In genomic region chr19:12092065-12092867, GRCh38 we compare ENCODE assay signal across 8 cellular contexts. TPM values are rescaled to one million over a fixed set of nuclear protein-coding genes. Genes with fewer than 3 reads are reported as not detected.
DNase-seq lines count a peak whose midpoint lies in the region; ATAC-seq, FAIRE-seq and TF ChIP-seq lines count a peak whose summit lies in the region.

No MANE protein-coding gene starts in this region.

- H3K9ac ChIP-seq in K562 (ENCODE audit: insufficient read depth in 1 of 2, low read depth in 2 of 2, low read length in 2 of 2) = peak overlapping the region; percentile 88 to 96

- H3K4me3 Mint-ChIP-seq in T-helper 2 cell treated with Interferon-gamma antibody and Interleukin-4, amounts not matched to agents 5 μg/mL and 100 μg/mL, for 36 hours = peak overlapping the region; percentile 87

- intact Hi-C loops in K562 (cut with micrococcal nuclease) = no loop called here

- H3K4me1 ChIP-seq in K562 (replicated peaks in 1 of 2; ENCODE audit: control insufficient read depth in 2 of 2, insufficient read depth in 2 of 2, low read length in 2 of 2) = peaks cover 0 to 10% of the 10 kb centered on the region in 2 experiments; a peak in 2 of 5 replicates
- peaks cover 1% of the 10 kb centered on the region; the same call in 1 of the 2 replicates for H3K4me1 ChIP-seq in iPS DF 6.9 (ENCODE audit: control insufficient read depth, insufficient read depth, low read length)

- no peak for TF ChIP-seq EP300 in K562 (IDR thresholded peaks at IDR 0.05; ENCODE audit: low read length)

- peak; percentile 86 for TF ChIP-seq POLR2A in K562 (conservative IDR thresholded peaks at IDR 0.05)

- H3K27ac Mint-ChIP-seq in T-helper 2 cell treated with Interferon-gamma antibody and Interleukin-4, amounts not matched to agents 5 μg/mL and 100 μg/mL, for 36 hours = peak overlapping the region; percentile 83

- in situ Hi-C loops in K562 (cut with MboI) = no loop called here

- H3K27me3 ChIP-seq in K562 (ENCODE audit: control insufficient read depth in 2 of 2, insufficient read depth in 2 of 2, low read length in 2 of 2) (no peaks in the 10 kb centered on the region), iPS DF 6.9 (ENCODE audit: control insufficient read depth, insufficient read depth, low read length) (no peaks in the 10 kb centered on the region), WERI-Rb-1 (ENCODE audit: insufficient read depth, low read depth, severe bottlenecking) (no peaks in the 10 kb centered on the region)

- no peak for TF ChIP-seq CTCF in K562 (IDR thresholded peaks at IDR 0.05 in 2 of 3, conservative IDR thresholded peaks at IDR 0.05 in 1 of 3; ENCODE audit: insufficient read depth in 2 of 3, low read depth in 1 of 3, low read length in 3 of 3)
- no peak for TF ChIP-seq CTCF in WERI-Rb-1 (IDR thresholded peaks at IDR 0.05; ENCODE audit: low read depth, low read length)

- H3K9me3 Mint-ChIP-seq in T-helper 2 cell treated with Interferon-gamma antibody and Interleukin-4, amounts not matched to agents 5 μg/mL and 100 μg/mL, for 36 hours = peaks cover 30% of the 10 kb centered on the region

- TSS peak; percentile 73 for BruUV-seq in K562 (replicated peaks; lab: Mats Ljungman, UMichigan)

- peaks cover 15% of the 10 kb centered on the region for H3K79me2 ChIP-seq in K562 (ENCODE audit: control insufficient read depth, insufficient read depth, low read length)

- H3K36me3 Mint-ChIP-seq in T-helper 2 cell treated with Interferon-gamma antibody and Interleukin-4, amounts not matched to agents 5 μg/mL and 100 μg/mL, for 36 hours (ENCODE audit: low read depth) = peaks cover 22% of the 10 kb centered on the region

- H3K4me1 Mint-ChIP-seq in T-helper 2 cell treated with Interferon-gamma antibody and Interleukin-4, amounts not matched to agents 5 μg/mL and 100 μg/mL, for 36 hours (ENCODE audit: low read depth) = peaks cover 7% of the 10 kb centered on the region

- no peaks in the 10 kb centered on the region; the same call in none of the 2 replicates for H3K9me3 ChIP-seq in K562 (replicated peaks; ENCODE audit: control insufficient read depth, insufficient read depth, low read depth, low read length)
- H3K9me3 ChIP-seq in iPS DF 6.9 (ENCODE audit: control insufficient read depth, insufficient read depth, low read length) = no peaks in the 10 kb centered on the region
- H3K9me3 ChIP-seq in WERI-Rb-1 (ENCODE audit: severe bottlenecking) = no peaks in the 10 kb centered on the region

- H3K27ac ChIP-seq in K562 (ENCODE audit: extremely low read depth, low read depth, low read length) (peak overlapping the region; percentile 92), iPS DF 6.9 (ENCODE audit: low read length) (no peak overlapping the region), WERI-Rb-1 (no peak overlapping the region)

- no peak for TF ChIP-seq RAD21 in K562 (CRISPR knock-in tag; conservative IDR thresholded peaks at IDR 0.05 in 1 of 2, IDR thresholded peaks at IDR 0.05 in 1 of 2)

- H4K20me1 ChIP-seq in K562 (replicated peaks; ENCODE audit: control insufficient read depth, insufficient read depth, low read length) = no peaks in the 10 kb centered on the region

- no peaks in the 10 kb centered on the region for H3K27me3 Mint-ChIP-seq in T-helper 2 cell treated with Interferon-gamma antibody and Interleukin-4, amounts not matched to agents 5 μg/mL and 100 μg/mL, for 36 hours (ENCODE audit: low read depth)

- CTCF ChIA-PET in K562 (lab: Yijun Ruan, JAX; ENCODE audit: low intra/inter-chr PET ratio) = no interaction called here

- ATAC-seq in HG02798 (IDR thresholded peaks at IDR 0.05; ENCODE audit: poor library complexity, unreplicated experiment) (peak; percentile 60), K562 (peak; percentile 98)

- peak; percentile 80 for DNase-seq in DMS114 treated with DMSO at 0.1 percent for 48 hours (lab: John Stamatoyannopoulos, UW; ENCODE audit: unreplicated experiment)
- peak; percentile 70 for DNase-seq in T-helper 2 cell treated with Interferon-gamma antibody and Interleukin-4, amounts not matched to agents 5 μg/mL and 100 μg/mL, for 36 hours (ENCODE audit: low spot score)
- DNase-seq in K562 (ENCODE audit: extremely low read depth in 1 of 4, low spot score in 3 of 4) = peak; percentile 89 to 94 (median 90)
- peak; percentile 71 for DNase-seq in iPS DF 6.9 (ENCODE audit: low read depth, low spot score)
- peak; percentile 93 for DNase-seq in retina
- DNase-seq in WERI-Rb-1 = no peak
- no peak for DNase-seq in NCI-H1694 treated with DMSO at 0.1 percent for 48 hours (lab: John Stamatoyannopoulos, UW)

- H3K4me3 ChIP-seq in K562 (peak overlapping the region; percentile 78), iPS DF 6.9 (ENCODE audit: low read length) (peak overlapping the region; percentile 85), WERI-Rb-1 (ENCODE audit: low read depth, low read length) (no peak overlapping the region)

- H3K36me3 ChIP-seq in K562 (ENCODE audit: control insufficient read depth, insufficient read depth, low read length) (peaks cover 11% of the 10 kb centered on the region; the same call in 2 of the 3 replicates), iPS DF 6.9 (ENCODE audit: control insufficient read depth, insufficient read depth, low read length) (peaks cover 2% of the 10 kb centered on the region; the same call in 1 of the 2 replicates), WERI-Rb-1 (no peaks in the 10 kb centered on the region)

- FAIRE-seq in K562 (lab: Jason Lieb, UNC) = peak; percentile 87

- H3K9me1 ChIP-seq in K562 (ENCODE audit: control insufficient read depth, insufficient read depth, low read length) = no peaks in the 10 kb centered on the region

- peak overlapping the region; percentile 88 for H2AFZ ChIP-seq in K562 (ENCODE audit: low read depth, low read length)

- peak overlapping the region; percentile 83 for H3K4me2 ChIP-seq in K562 (ENCODE audit: insufficient read depth, low read length)

- POLR2A ChIA-PET in K562 (lab: Yijun Ruan, JAX) = interaction anchor here (0.6 to 1.1 kb wide), 3 partner anchors 11 to 127 kb away, joined by 3 read pairs; partner anchors contain the start of gene ZNF763

- 9% methylated on average over 51 of the region's 53 CpGs for WGBS in K562 (ENCODE audit: insufficient coverage, low coverage, missing lambda C conversion rate)
- no CpG with 5 or more reads among the region's 53 CpGs for WGBS in iPS DF 6.9 (ENCODE audit: insufficient coverage, insufficient read length)

RNA-seq across cellular contexts. Expression of gene ZNF844, which starts 27.7 kb away (rescaled TPM):
- 6.4 and 24.9 TPM in 2 replicates for total RNA-seq in K562 (2011; cell fraction: chromatin; rRNA removed; ENCODE audit: low replicate concordance)
- total RNA-seq in K562 (2011; cell fraction: nucleolus; rRNA removed) = 5.0 and 5.5 TPM in 2 replicates
- 7.2 and 7.9 TPM in 2 replicates for total RNA-seq in K562 (2011; cell fraction: nucleoplasm; rRNA removed)
- 2.0 TPM in 2 replicates for total RNA-seq in K562 (2014; rRNA removed)
- total RNA-seq in K562 (2014; rRNA removed; fragmentation: Illumina TruSeq; extraction: Trizol) = 4.5 and 4.7 TPM in 2 replicates
- 2.2 TPM in 2 replicates for total RNA-seq in K562 (2015; rRNA removed; fragmentation: Illumina TruSeq; extraction: Trizol)
- 2.9 and 3.4 TPM in 2 replicates for total RNA-seq in K562 (2021)
- 0.55 and 4.5 TPM in 2 replicates for polyA plus RNA-seq in K562 (2011; rRNA removed)
- polyA plus RNA-seq in K562 (2011; cell fraction: cytosol; rRNA removed) = 0.12 and 1.1 TPM in 2 replicates
- 0.38 and 1.6 TPM in 2 replicates for polyA plus RNA-seq in K562 (2011; cell fraction: nucleus; rRNA removed)
- 1.2 and 2.4 TPM in 2 replicates for polyA plus RNA-seq in K562 (2012)
- 2.3 and 2.7 TPM in 2 replicates for polyA plus RNA-seq in K562 (2014; fragmentation: Illumina TruSeq; extraction: Trizol)
- polyA plus RNA-seq in K562 (2014; fragmentation: Nextera tagmentation; extraction: Ambion mirVana) = 1 to 10 TPM in 1 of 2 experiments, under 1 TPM in 1; 0.80 to 1.1 TPM
- polyA plus RNA-seq in K562 (2014; rRNA removed) = 0.98 and 1.5 TPM in 2 replicates
- 1.0 and 7.4 TPM in 2 replicates for polyA minus RNA-seq in K562 (2011; rRNA and poly(A)+ RNA removed)
- 0.18 and 3.8 TPM in 2 replicates for polyA minus RNA-seq in K562 (2011; cell fraction: cytosol; rRNA and poly(A)+ RNA removed)
- polyA minus RNA-seq in K562 (2011; cell fraction: nucleus; rRNA and poly(A)+ RNA removed) = 0.78 and 3.2 TPM in 2 replicates

RNA-seq across cellular contexts. Expression of gene ZNF878, which starts 39.5 kb away (rescaled TPM):
- total RNA-seq in K562 (2011; cell fraction: chromatin; rRNA removed; ENCODE audit: low replicate concordance) = 2.4 and 6.9 TPM in 2 replicates
- 2.6 and 2.8 TPM in 2 replicates for total RNA-seq in K562 (2011; cell fraction: nucleolus; rRNA removed)
- total RNA-seq in K562 (2011; cell fraction: nucleoplasm; rRNA removed) = 2.1 and 3.6 TPM in 2 replicates
- 0.50 and 0.65 TPM in 2 replicates for total RNA-seq in K562 (2014; rRNA removed)
- 1.4 and 2.1 TPM in 2 replicates for total RNA-seq in K562 (2014; rRNA removed; fragmentation: Illumina TruSeq; extraction: Trizol)
- 0.45 and 0.91 TPM in 2 replicates for total RNA-seq in K562 (2015; rRNA removed; fragmentation: Illumina TruSeq; extraction: Trizol)
- 0.78 and 1.2 TPM in 2 replicates for total RNA-seq in K562 (2021)
- polyA plus RNA-seq in K562 (2011; rRNA removed) = 0.12 and 0.46 TPM in 2 replicates
- polyA plus RNA-seq in K562 (2011; cell fraction: cytosol; rRNA removed) = 0.06 and 0.07 TPM in 2 replicates
- 0.08 and 0.16 TPM in 2 replicates for polyA plus RNA-seq in K562 (2011; cell fraction: nucleus; rRNA removed)
- polyA plus RNA-seq in K562 (2012) = 0.18 and 0.33 TPM in 2 replicates
- polyA plus RNA-seq in K562 (2014; fragmentation: Illumina TruSeq; extraction: Trizol) = 0.30 and 0.56 TPM in 2 replicates
- under 1 TPM; 0.38 TPM for polyA plus RNA-seq in K562 (2014; fragmentation: Nextera tagmentation; extraction: Ambion mirVana)
- 0.30 TPM in 2 replicates for polyA plus RNA-seq in K562 (2014; rRNA removed)
- 0.78 and 1.2 TPM in 2 replicates for polyA minus RNA-seq in K562 (2011; rRNA and poly(A)+ RNA removed)
- not detected in 2 replicates for polyA minus RNA-seq in K562 (2011; cell fraction: cytosol; rRNA and poly(A)+ RNA removed)
- 0.40 and 0.44 TPM in 2 replicates for polyA minus RNA-seq in K562 (2011; cell fraction: nucleus; rRNA and poly(A)+ RNA removed)

RNA-seq across cellular contexts. Expression of gene ZNF20, which starts 47.9 kb away (rescaled TPM):
- total RNA-seq in K562 (2011; cell fraction: chromatin; rRNA removed; ENCODE audit: low replicate concordance) = 5.6 and 8.3 TPM in 2 replicates
- 6.7 and 7.5 TPM in 2 replicates for total RNA-seq in K562 (2011; cell fraction: nucleolus; rRNA removed)
- total RNA-seq in K562 (2011; cell fraction: nucleoplasm; rRNA removed) = 6.6 and 6.7 TPM in 2 replicates
- total RNA-seq in K562 (2014; rRNA removed) (1.2 and 2.2 TPM in 2 replicates), K562 (2014; rRNA removed; fragmentation: Illumina TruSeq; extraction: Trizol) (3.1 and 3.3 TPM in 2 replicates), K562 (2015; rRNA removed; fragmentation: Illumina TruSeq; extraction: Trizol) (3.7 and 4.1 TPM in 2 replicates), K562 (2021) (1.7 and 3.2 TPM in 2 replicates)
- polyA plus RNA-seq in K562 (2011; rRNA removed) (1.7 and 2.4 TPM in 2 replicates), K562 (2014; fragmentation: Illumina TruSeq; extraction: Trizol) (1.3 and 1.4 TPM in 2 replicates), K562 (2014; fragmentation: Nextera tagmentation; extraction: Ambion mirVana) (1 to 10 TPM; 3.3 to 3.4 TPM), K562 (2014; rRNA removed) (1.7 and 2.7 TPM in 2 replicates)
- 0.40 and 0.65 TPM in 2 replicates for polyA plus RNA-seq in K562 (2011; cell fraction: cytosol; rRNA removed)
- polyA plus RNA-seq in K562 (2011; cell fraction: nucleus; rRNA removed) = 1.4 and 1.5 TPM in 2 replicates
- 2.1 and 3.4 TPM in 2 replicates for polyA plus RNA-seq in K562 (2012)
- polyA minus RNA-seq in K562 (2011; rRNA and poly(A)+ RNA removed) = 3.3 and 3.8 TPM in 2 replicates
- 1.1 and 1.2 TPM in 2 replicates for polyA minus RNA-seq in K562 (2011; cell fraction: cytosol; rRNA and poly(A)+ RNA removed)
- 2.7 and 3.9 TPM in 2 replicates for polyA minus RNA-seq in K562 (2011; cell fraction: nucleus; rRNA and poly(A)+ RNA removed)

RNA-seq across cellular contexts. Expression of gene ZNF433, which starts 56.8 kb away (rescaled TPM):
- 3.0 and 10.3 TPM in 2 replicates for total RNA-seq in K562 (2011; cell fraction: chromatin; rRNA removed; ENCODE audit: low replicate concordance)
- total RNA-seq in K562 (2011; cell fraction: nucleolus; rRNA removed) = 2.2 and 4.1 TPM in 2 replicates
- total RNA-seq in K562 (2011; cell fraction: nucleoplasm; rRNA removed) = 4.5 and 6.3 TPM in 2 replicates
- total RNA-seq in K562 (2014; rRNA removed) (2.6 and 3.0 TPM in 2 replicates), K562 (2014; rRNA removed; fragmentation: Illumina TruSeq; extraction: Trizol) (3.9 and 4.7 TPM in 2 replicates), K562 (2015; rRNA removed; fragmentation: Illumina TruSeq; extraction: Trizol) (3.6 and 3.8 TPM in 2 replicates), K562 (2021) (2.2 and 3.0 TPM in 2 replicates)
- polyA plus RNA-seq in K562 (2011; rRNA removed) (0.53 and 2.0 TPM in 2 replicates), K562 (2014; fragmentation: Illumina TruSeq; extraction: Trizol) (3.4 and 4.0 TPM in 2 replicates), K562 (2014; fragmentation: Nextera tagmentation; extraction: Ambion mirVana) (1 to 10 TPM; 2.9 to 4.1 TPM), K562 (2014; rRNA removed) (2.3 and 4.1 TPM in 2 replicates)
- polyA plus RNA-seq in K562 (2011; cell fraction: cytosol; rRNA removed) = 0.28 and 0.57 TPM in 2 replicates
- 0.52 and 0.82 TPM in 2 replicates for polyA plus RNA-seq in K562 (2011; cell fraction: nucleus; rRNA removed)
- 1.9 and 2.9 TPM in 2 replicates for polyA plus RNA-seq in K562 (2012)
- 0.84 and 4.0 TPM in 2 replicates for polyA minus RNA-seq in K562 (2011; rRNA and poly(A)+ RNA removed)
- 1.1 TPM in 1 of 2 replicates, not detected in the other for polyA minus RNA-seq in K562 (2011; cell fraction: cytosol; rRNA and poly(A)+ RNA removed)
- 1.2 and 1.3 TPM in 2 replicates for polyA minus RNA-seq in K562 (2011; cell fraction: nucleus; rRNA and poly(A)+ RNA removed)

Comparison
In these comparisons a context has a peak if more than half of its experiments do, and no peak if none do; other contexts are left out.
1. DNase-seq: peak in DMS114 treated with DMSO at 0.1 percent for 48 hours (single experiment), T-helper 2 cell treated with Interferon-gamma antibody and Interleukin-4, amounts not matched to agents 5 μg/mL and 100 μg/mL, for 36 hours (single experiment), K562 (4 of 4), iPS DF 6.9 (single experiment) and retina (single experiment); none in WERI-Rb-1 (single experiment) and NCI-H1694 treated with DMSO at 0.1 percent for 48 hours (single experiment).